Comparison of ENCODE assay signal across 34 cellular contexts in genomic region chr5:180699042-180699441, GRCh38. TPM values are rescaled to one million over a fixed set of nuclear protein-coding genes. Genes with fewer than 3 reads are reported as not detected.
"Had no signal": no experiment of that assay in that cellular context is flagged by ENCODE, and none has a peak within 500 bp of the region (broad histone marks: within the 10 kb centered on the region; RNA-seq: fewer than 3 reads in every experiment).

No MANE protein-coding gene starts in this region.

- H3K4me3 Mint-ChIP-seq: activated CD4-positive, alpha-beta memory T cell treated with anti-CD3 and anti-CD28 coated beads for 36 hours; activated naive CD4-positive, alpha-beta T cell treated with anti-CD3 and anti-CD28 coated beads, Interleukin-2, amount 10 ng/mL, durations not matched to agents 7 days and 5 days; activated T-helper 1 cell treated with anti-CD3 and anti-CD28 coated beads, Interleukin-12 subunit alpha, Interleukin-12 subunit beta, Interleukin-2, Interleukin-4 antibody, amounts not matched to agents 30 ng/mL and 10 ng/mL and 1 ng/mL, durations not matched to agents 14 hours and 24 hours and 36 hours; brain; IgD-negative memory B cell; T-helper 1 cell treated with Interleukin-12 subunit alpha and Interleukin-12 subunit beta and Interleukin-4 antibody, amounts not matched to agents 30 μg/mL and 1 μg/mL, for 36 hours; T-helper 2 cell treated with Interferon-gamma antibody and Interleukin-4, amounts not matched to agents 5 μg/mL and 100 μg/mL, for 36 hours had no signal

- H3K27ac Mint-ChIP-seq: activated CD4-positive, alpha-beta memory T cell treated with anti-CD3 and anti-CD28 coated beads for 36 hours; activated naive CD4-positive, alpha-beta T cell treated with anti-CD3 and anti-CD28 coated beads, Interleukin-2, amount 10 ng/mL, durations not matched to agents 7 days and 5 days; activated T-helper 1 cell treated with anti-CD3 and anti-CD28 coated beads, Interleukin-12 subunit alpha, Interleukin-12 subunit beta, Interleukin-2, Interleukin-4 antibody, amounts not matched to agents 30 ng/mL and 10 ng/mL and 1 ng/mL, durations not matched to agents 14 hours and 24 hours and 36 hours; brain; IgD-negative memory B cell; T-helper 1 cell treated with Interleukin-12 subunit alpha and Interleukin-12 subunit beta and Interleukin-4 antibody, amounts not matched to agents 30 μg/mL and 1 μg/mL, for 36 hours; T-helper 2 cell treated with Interferon-gamma antibody and Interleukin-4, amounts not matched to agents 5 μg/mL and 100 μg/mL, for 36 hours had no signal

- H3K4me1 Mint-ChIP-seq: activated naive CD4-positive, alpha-beta T cell treated with anti-CD3 and anti-CD28 coated beads, Interleukin-2, amount 10 ng/mL, durations not matched to agents 7 days and 5 days; brain; IgD-negative memory B cell had no signal

- H3K36me3 Mint-ChIP-seq: activated CD4-positive, alpha-beta memory T cell treated with anti-CD3 and anti-CD28 coated beads for 36 hours; activated naive CD4-positive, alpha-beta T cell treated with anti-CD3 and anti-CD28 coated beads, Interleukin-2, amount 10 ng/mL, durations not matched to agents 7 days and 5 days; brain; IgD-negative memory B cell had no signal

- H3K27me3 Mint-ChIP-seq: activated naive CD4-positive, alpha-beta T cell treated with anti-CD3 and anti-CD28 coated beads, Interleukin-2, amount 10 ng/mL, durations not matched to agents 7 days and 5 days had no signal

- ATAC-seq: PC-3 had no signal

- H3K9me3 Mint-ChIP-seq: activated naive CD4-positive, alpha-beta T cell treated with anti-CD3 and anti-CD28 coated beads, Interleukin-2, amount 10 ng/mL, durations not matched to agents 7 days and 5 days; T-helper 2 cell treated with Interferon-gamma antibody and Interleukin-4, amounts not matched to agents 5 μg/mL and 100 μg/mL, for 36 hours had no signal

- DNase-seq: activated CD4-positive, alpha-beta memory T cell treated with anti-CD3 and anti-CD28 coated beads for 36 hours; activated CD4-positive, alpha-beta T cell treated with anti-CD3 and anti-CD28 coated beads for 4 hours; activated CD4-positive, alpha-beta T cell treated with anti-CD3 and anti-CD28 coated beads, Interleukin-2, amount 50 U/mL, for 1 hour; activated gamma-delta T cell treated with Interleukin-2 at 50 U/mL for 16 hours; activated naive CD4-positive, alpha-beta T cell treated with anti-CD3 and anti-CD28 coated beads, Interleukin-2, amount 10 ng/mL, durations not matched to agents 7 days and 5 days; anterior cingulate cortex; caudate nucleus; cerebellar nuclear complex; Kasumi-1; KBM-7; MG63; NCI-H1048; NCI-H1436 treated with DMSO at 0.1 percent for 48 hours; NCI-H187; NCI-H2029 treated with DMSO at 0.1 percent for 48 hours; NCI-H2107; NCI-H2171; NCI-H510A; NCI-H526; NCI-H748 treated with DMSO at 0.1 percent for 48 hours; NK-92 treated with Interleukin-12 subunit alpha and Interleukin-12 subunit beta, amount 100 ng/mL, for 24 hours; PC-3; Peyer's patch; RPMI8226; SHP77 treated with DMSO at 0.1 percent for 48 hours; SK-N-SH had no signal

RNA-seq across cellular contexts. Expression of gene OR2Y1, which starts 40.8 kb away (rescaled TPM):
- total RNA-seq: activated CD4-positive, alpha-beta memory T cell treated with anti-CD3 and anti-CD28 coated beads for 36 hours; activated CD8-positive, alpha-beta memory T cell treated with anti-CD3 and anti-CD28 coated beads for 36 hours; activated T-helper 1 cell treated with anti-CD3 and anti-CD28 coated beads, Interleukin-12 subunit alpha, Interleukin-12 subunit beta, Interleukin-2, Interleukin-4 antibody, amounts not matched to agents 30 ng/mL and 10 ng/mL and 1 ng/mL, durations not matched to agents 14 hours and 24 hours and 36 hours; bronchial epithelial cell; PC-3; Peyer's patch; SJSA1 had no signal

RNA-seq across cellular contexts. Expression of gene FLT4, which starts 49.6 kb away (rescaled TPM):
- total RNA-seq: PC-3, SJSA1 had no signal
